In genomic region chr17:16583781-16584180, GRCh38 we compare ENCODE assay signal across 11 cellular contexts. TPM values are rescaled to one million over a fixed set of nuclear protein-coding genes. Genes with fewer than 3 reads are reported as not detected.
DNase-seq lines count a peak whose midpoint lies in the region; ATAC-seq, FAIRE-seq and TF ChIP-seq lines count a peak whose summit lies in the region.
"Had no signal": no experiment of that assay in that cellular context is flagged by ENCODE, and none has a peak within 500 bp of the region (broad histone marks: within the 10 kb centered on the region; RNA-seq: fewer than 3 reads in every experiment).

No MANE protein-coding gene starts in this region.

- no peak overlapping the region for H3K27ac Mint-ChIP-seq in GM23338
- H3K27ac Mint-ChIP-seq in endothelial cell (ENCODE audit: unreplicated experiment) = no peak overlapping the region

- no peak for TF ChIP-seq CTCF in GM23338 (conservative IDR thresholded peaks at IDR 0.05; ENCODE audit: low read depth in 2 of 2)
- TF ChIP-seq CTCF in VCaP (conservative IDR thresholded peaks at IDR 0.05) = no peak
- no peak for TF ChIP-seq CTCF in endothelial cell (IDR thresholded peaks at IDR 0.05; ENCODE audit: unreplicated experiment)

- no peaks in the 10 kb centered on the region for H3K79me2 ChIP-seq in GM23338 (replicated peaks; ENCODE audit: insufficient read depth)

- H3K4me3 ChIP-seq in GM23338 = peak overlapping the region; percentile 54
- peak overlapping the region; percentile 50 for H3K4me3 ChIP-seq in skeletal muscle cell (ENCODE audit: low read depth, low read length)
- H3K4me3 ChIP-seq: thyroid gland had no signal

- peak overlapping the region; percentile 84 for H2AFZ ChIP-seq in GM23338

- H3K4me1 Mint-ChIP-seq in GM23338 = peaks cover 7% of the 10 kb centered on the region; the same call in 2 of the 3 replicates
- H3K4me1 Mint-ChIP-seq in endothelial cell (ENCODE audit: unreplicated experiment) = peaks cover 4% of the 10 kb centered on the region

- TF ChIP-seq POLR2A in GM12891 (IDR thresholded peaks at IDR 0.05; ENCODE audit: low read depth, low read length) = no peak

- no peaks in the 10 kb centered on the region for H3K9me2 ChIP-seq in GM23338 (ENCODE audit: insufficient read depth)

- DNase-seq in GM23338 (ENCODE audit: low spot score) (no peak), endothelial cell (ENCODE audit: low spot score) (no peak), skeletal muscle cell (ENCODE audit: low read depth) (no peak), activated gamma-delta T cell treated with Interleukin-2 at 50 U/mL for 16 hours (no peak), CD1c-positive myeloid dendritic cell (ENCODE audit: extremely low spot score) (no peak), GM12891 (ENCODE audit: insufficient read length, low spot score) (no peak)
- DNase-seq: Kasumi-1 had no signal

- peaks cover 29% of the 10 kb centered on the region for H3K27me3 ChIP-seq in GM23338 (ENCODE audit: insufficient read depth)
- H3K27me3 ChIP-seq: thyroid gland had no signal

- H3K4me3 Mint-ChIP-seq in GM23338 (peak overlapping the region; percentile 72; the same call in 2 of the 3 replicates), endothelial cell (ENCODE audit: unreplicated experiment) (peak overlapping the region; percentile 31)

- peaks cover 3% of the 10 kb centered on the region; the same call in 1 of the 2 replicates for H3F3A ChIP-seq in GM23338 (replicated peaks; ENCODE audit: low read depth)

- H3K36me3 ChIP-seq in GM23338 (ENCODE audit: insufficient read depth) = no peaks in the 10 kb centered on the region
- H3K36me3 ChIP-seq: left lung, thyroid gland had no signal

- H3K4me1 ChIP-seq in GM23338 (ENCODE audit: insufficient read depth) = peaks cover 7% of the 10 kb centered on the region

- no peak for FAIRE-seq in GM12891 (lab: Jason Lieb, UNC)

- peaks cover 8% of the 10 kb centered on the region; the same call in 2 of the 3 replicates for H3K9me3 Mint-ChIP-seq in GM23338
- H3K9me3 Mint-ChIP-seq in endothelial cell (ENCODE audit: unreplicated experiment) = no peaks in the 10 kb centered on the region

- H3K36me3 Mint-ChIP-seq in GM23338 (ENCODE audit: low read depth) (no peaks in the 10 kb centered on the region), endothelial cell (ENCODE audit: low read depth, unreplicated experiment) (no peaks in the 10 kb centered on the region)

- peak overlapping the region; percentile 78 for H3K4me2 ChIP-seq in GM23338

- ATAC-seq in GM23338 (peak; percentile 24), HG02588 (IDR thresholded peaks at IDR 0.05; ENCODE audit: unreplicated experiment) (no peak)

- H3K27ac ChIP-seq in GM23338 (ENCODE audit: low read depth) = no peak overlapping the region
- H3K27ac ChIP-seq in VCaP = peak overlapping the region; percentile 43
- H3K27ac ChIP-seq: left lung, thyroid gland had no signal

- H4K20me1 ChIP-seq in GM23338 (replicated peaks; ENCODE audit: insufficient read depth) = no peaks in the 10 kb centered on the region

- H3K27me3 Mint-ChIP-seq in GM23338 (ENCODE audit: insufficient read depth, low read depth, poor library complexity) (peaks cover 18% of the 10 kb centered on the region), endothelial cell (ENCODE audit: unreplicated experiment) (no peaks in the 10 kb centered on the region)

TF ChIP-seq in GM23338, 12 proteins besides CTCF, POLR2A, EP300 and RAD21:
- TF ChIP-seq JUNB (IDR thresholded peaks at IDR 0.05; ENCODE audit: unreplicated experiment) (no peak), NANOG (IDR thresholded peaks at IDR 0.05; ENCODE audit: borderline replicate concordance) (no peak), POLR2AphosphoS5 (IDR thresholded peaks at IDR 0.05; ENCODE audit: low read depth) (no peak), STAT1 (IDR thresholded peaks at IDR 0.05; ENCODE audit: unreplicated experiment) (no peak), EZH2 (IDR thresholded peaks at IDR 0.05; ENCODE audit: low read depth, unreplicated experiment) (no peak)
- TF ChIP-seq, protein P1, sequence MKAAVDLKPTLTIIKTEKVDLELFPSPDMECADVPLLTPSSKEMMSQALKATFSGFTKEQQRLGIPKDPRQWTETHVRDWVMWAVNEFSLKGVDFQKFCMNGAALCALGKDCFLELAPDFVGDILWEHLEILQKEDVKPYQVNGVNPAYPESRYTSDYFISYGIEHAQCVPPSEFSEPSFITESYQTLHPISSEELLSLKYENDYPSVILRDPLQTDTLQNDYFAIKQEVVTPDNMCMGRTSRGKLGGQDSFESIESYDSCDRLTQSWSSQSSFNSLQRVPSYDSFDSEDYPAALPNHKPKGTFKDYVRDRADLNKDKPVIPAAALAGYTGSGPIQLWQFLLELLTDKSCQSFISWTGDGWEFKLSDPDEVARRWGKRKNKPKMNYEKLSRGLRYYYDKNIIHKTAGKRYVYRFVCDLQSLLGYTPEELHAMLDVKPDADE (IDR thresholded peaks at IDR 0.05) = no peak

TF ChIP-seq in GM12891, 5 proteins besides CTCF, POLR2A, EP300 and RAD21:
- TF ChIP-seq PAX5 (IDR thresholded peaks at IDR 0.05; ENCODE audit: insufficient read depth, low read length, severe bottlenecking) = no peak
- TF ChIP-seq POU2F2 (IDR thresholded peaks at IDR 0.05; ENCODE audit: low read depth, low read length) = no peak
- TF ChIP-seq TAF1 (IDR thresholded peaks at IDR 0.05; ENCODE audit: low read depth, low read length) = no peak
- TF ChIP-seq SPI1 (IDR thresholded peaks at IDR 0.05; ENCODE audit: low read depth, low read length) = no peak
- no peak for TF ChIP-seq POLR2AphosphoS5 (IDR thresholded peaks at IDR 0.05; ENCODE audit: low read depth, low read length)

RNA-seq across cellular contexts. Expression of gene ZNF287, which starts 14.8 kb away (rescaled TPM):
- total RNA-seq in GM23338 (2014; rRNA removed; shearing (Covaris generic)) = 2.1 and 5.1 TPM in 2 replicates
- polyA plus RNA-seq in GM23338 (2016; fragmentation: Nextera tagmentation; extraction: Ambion mirVana) = 8.0 and 10.1 TPM in 2 replicates
- 8.0 TPM for total RNA-seq in endothelial cell (ENCODE audit: unreplicated experiment)
- polyA plus RNA-seq in GM12891 (2012; ENCODE audit: low read depth, missing spikeins) = 5.0 TPM
